Comparison of ENCODE assay signal across 8 cellular contexts in genomic region chr10:131997366-131998049, GRCh38. TPM values are rescaled to one million over a fixed set of nuclear protein-coding genes. Genes with fewer than 3 reads are reported as not detected.
DNase-seq lines count a peak whose midpoint lies in the region; ATAC-seq and TF ChIP-seq lines count a peak whose summit lies in the region.

No MANE protein-coding gene starts in this region.

- intact Hi-C loops in heart right ventricle (cut with DNase I), result no loop called here
- intact Hi-C loops in gastrocnemius medialis (cut with DNase I; ENCODE audit: low total_unique reads), result loop anchor here (1.0 kb wide), 1 partner anchor 15 kb away; no protein-coding TSS in a partner anchor

- peak overlapping the region; percentile 55 for H3K4me3 ChIP-seq in SK-N-MC
- peak overlapping the region in 1 of 10 donors; percentile 1 for H3K4me3 ChIP-seq in heart right ventricle
- peak overlapping the region; percentile 29 to 51 (median 36) for H3K4me3 ChIP-seq in gastrocnemius medialis

- DNase-seq in SK-N-MC (ENCODE audit: low read depth, low spot score), result no peak
- peak; percentile 37 to 59 for DNase-seq in heart right ventricle
- DNase-seq in gastrocnemius medialis, result peak; percentile 92
- no peak for DNase-seq in GF-D8 (lab: John Stamatoyannopoulos, UW)
- DNase-seq in activated T-cell treated with anti-CD3 and anti-CD28 coated beads, Interleukin-2, amount 50 U/mL, for 1 hour, result no peak
- no peak for DNase-seq in stimulated activated CD4-positive, alpha-beta T cell treated with anti-CD3 and anti-CD28 coated beads, Interleukin-4, amount 100 ng/mL, for 1 hour

- ATAC-seq in heart right ventricle (peak in 7 of 8 donors; percentile 48 to 79 (median 65)), gastrocnemius medialis (peak; percentile 96 to 97), HG02588 (IDR thresholded peaks at IDR 0.05; ENCODE audit: unreplicated experiment) (no peak)

- in situ Hi-C loops in gastrocnemius medialis (cut with MboI; ENCODE audit: low sequenced_read_pairs in 4 of 4), result no loop called here

- WGBS in heart right ventricle, 2 donors, result 25 to 26% methylated on average over 13 of the region's 13 CpGs

- H3K36me3 ChIP-seq in ES-I3 (ENCODE audit: insufficient read depth, low read length) (no peaks in the 10 kb centered on the region), SK-N-MC (ENCODE audit: insufficient read depth, low read length) (no peaks in the 10 kb centered on the region), heart right ventricle (no peaks in the 10 kb centered on the region), gastrocnemius medialis (no peaks in the 10 kb centered on the region)

- H3K27ac ChIP-seq in SK-N-MC, result peak overlapping the region; percentile 67
- peak overlapping the region; percentile 42 to 82 (median 71) for H3K27ac ChIP-seq in heart right ventricle
- peak overlapping the region; percentile 88 to 97 (median 92) for H3K27ac ChIP-seq in gastrocnemius medialis

- H3K4me1 ChIP-seq in ES-I3 (ENCODE audit: insufficient read depth, low read length) (peaks cover 35% of the 10 kb centered on the region), heart right ventricle (peaks cover 14 to 45% (median 28%) of the 10 kb centered on the region in 9 donors), gastrocnemius medialis (peaks cover 28 to 47% of the 10 kb centered on the region in 2 donors)

- no peaks in the 10 kb centered on the region for H3K9me3 ChIP-seq in ES-I3 (ENCODE audit: control insufficient read depth, insufficient read depth, low read length)
- no peaks in the 10 kb centered on the region for H3K9me3 ChIP-seq in SK-N-MC (ENCODE audit: low read depth, low read length)
- no peaks in the 10 kb centered on the region for H3K9me3 ChIP-seq in heart right ventricle
- H3K9me3 ChIP-seq in gastrocnemius medialis, result no peaks in the 10 kb centered on the region

- H3K9ac ChIP-seq in ES-I3 (ENCODE audit: low read depth, low read length) (peak overlapping the region; percentile 9; the same call in 1 of the 2 replicates), SK-N-MC (ENCODE audit: insufficient read length) (peak overlapping the region; percentile 38)

- no peak for TF ChIP-seq CTCF in heart right ventricle (IDR thresholded peaks at IDR 0.05)
- peak in 1 of 5 experiments; percentile 16 for TF ChIP-seq CTCF in gastrocnemius medialis (IDR thresholded peaks at IDR 0.05 in 4 of 5, conservative IDR thresholded peaks at IDR 0.05 in 1 of 5)

- H3K27me3 ChIP-seq in heart right ventricle, result no peaks in the 10 kb centered on the region
- no peaks in the 10 kb centered on the region for H3K27me3 ChIP-seq in gastrocnemius medialis

- TF ChIP-seq POLR2A in gastrocnemius medialis (IDR thresholded peaks at IDR 0.05), result peak; percentile 17 to 53

RNA-seq across cellular contexts. Expression of gene BNIP3, which starts 15.8 kb away (rescaled TPM):
- 100 to 1,000 TPM; 111 to 211 (median 159) TPM for total RNA-seq in heart right ventricle
- 10 to 100 TPM; 34.6 to 80.5 TPM for polyA plus RNA-seq in heart right ventricle
- 1,000 to 10,000 TPM in 1 of 4 donors, 100 to 1,000 TPM in 3; 337 to 1,280 (median 583) TPM for total RNA-seq in gastrocnemius medialis

Comparison
In these comparisons a context has a peak if more than half of its experiments do, and no peak if none do; other contexts are left out.
1. DNase-seq: peak in heart right ventricle (2 of 2) and gastrocnemius medialis (2 of 2); none in SK-N-MC (single experiment), GF-D8 (single experiment), activated T-cell treated with anti-CD3 and anti-CD28 coated beads, Interleukin-2, amount 50 U/mL, for 1 hour (single experiment) and stimulated activated CD4-positive, alpha-beta T cell treated with anti-CD3 and anti-CD28 coated beads, Interleukin-4, amount 100 ng/mL, for 1 hour (single experiment).
2. Peak in every context shown above with its lines, with median percentiles within 50 percentile points of each other: H3K27ac ChIP-seq.